In genomic region chr4:1763550-1764080, GRCh38 we compare ENCODE assay signal across 10 cellular contexts. TPM values are rescaled to one million over a fixed set of nuclear protein-coding genes. Genes with fewer than 3 reads are reported as not detected.
A peak's percentile ranks its signal among the peaks of the same experiment; 100 is the strongest.
DNase-seq lines count a peak whose midpoint lies in the region; ATAC-seq, FAIRE-seq and TF ChIP-seq lines count a peak whose summit lies in the region.
"Had no signal": no experiment of that assay in that cellular context is flagged by ENCODE, and none has a peak within 500 bp of the region (broad histone marks: within the 10 kb centered on the region; RNA-seq: fewer than 3 reads in every experiment).

No MANE protein-coding gene starts in this region.

- DNase-seq in HuH-7 (ENCODE audit: low spot score) (peak; percentile 85), bronchial epithelial cell (ENCODE audit: low read depth) (no peak), iris pigment epithelial cell (ENCODE audit: low read depth) (peak; percentile 43), testis (peak; percentile 52), retina (no peak), H7 (no peak), NCI-H2227 (lab: John Stamatoyannopoulos, UW; ENCODE audit: unreplicated experiment) (no peak)
- DNase-seq: stimulated activated CD4-positive, alpha-beta T cell treated with anti-CD3 and anti-CD28 coated beads, Interleukin-12 subunit alpha, Interleukin-12 subunit beta, amount 100 ng/mL, for 4 hours had no signal

- no peaks in the 10 kb centered on the region for H3K36me3 ChIP-seq in bronchial epithelial cell (ENCODE audit: control insufficient read depth, insufficient read depth, low read length)
- no peaks in the 10 kb centered on the region for H3K36me3 ChIP-seq in testis (ENCODE audit: low read depth, missing control alignments)
- H3K36me3 ChIP-seq in H7 (replicated peaks; ENCODE audit: control insufficient read depth, insufficient read depth, low read length), result no peaks in the 10 kb centered on the region

- intact Hi-C loops in testis (cut with DNase I; ENCODE audit: low total_unique reads), result no loop called here

- H3K4me1 ChIP-seq in testis, result peaks cover 10% of the 10 kb centered on the region

- no peak for ATAC-seq in GM21723 (IDR thresholded peaks at IDR 0.05; ENCODE audit: unreplicated experiment)

- no peaks in the 10 kb centered on the region for H3K9me3 ChIP-seq in testis

- WGBS in testis, 2 donors, result 17 to 25% methylated on average over 1 to 33 of the region's 36 CpGs

- no peak overlapping the region for H3K4me3 ChIP-seq in bronchial epithelial cell (ENCODE audit: low read depth, low read length)
- no peak overlapping the region for H3K4me3 ChIP-seq in testis
- H3K4me3 ChIP-seq in H7 (ENCODE audit: insufficient read depth, low read depth, low read length), result no peak overlapping the region

- no peak for TF ChIP-seq POLR2A in testis (IDR thresholded peaks at IDR 0.05)

- FAIRE-seq in bronchial epithelial cell (lab: Jason Lieb, UNC), result no peak
- FAIRE-seq: TTC549 had no signal

- H3K27me3 ChIP-seq in bronchial epithelial cell (ENCODE audit: control insufficient read depth, insufficient read depth, low read length) (no peaks in the 10 kb centered on the region), testis (no peaks in the 10 kb centered on the region), H7 (ENCODE audit: control insufficient read depth, insufficient read depth, low read length) (peaks cover 1% of the 10 kb centered on the region; the same call in 1 of the 2 replicates)

- TF ChIP-seq CTCF in bronchial epithelial cell (IDR thresholded peaks at IDR 0.05; ENCODE audit: insufficient read depth, low read length, severe bottlenecking) (peak; percentile 25), testis (IDR thresholded peaks at IDR 0.05) (no peak)

- H3K27ac ChIP-seq in testis, result no peak overlapping the region

RNA-seq across cellular contexts. Expression of gene FGFR3, which starts 29.5 kb away (rescaled TPM):
- 29.0 and 133 TPM in 2 replicates for total RNA-seq in bronchial epithelial cell
- 10 to 100 TPM; 79.6 to 93.7 TPM for total RNA-seq in testis
- polyA plus RNA-seq in testis (ENCODE audit: insufficient read depth, low read depth, low replicate concordance), result 39.2 TPM
- 37.5 and 43.6 TPM in 2 replicates for total RNA-seq in H7 (2014; rRNA removed; shearing (Covaris generic))

RNA-seq across cellular contexts. Expression of gene TACC3, which starts 42.3 kb away (rescaled TPM):
- total RNA-seq in bronchial epithelial cell (1.2 and 3.4 TPM in 2 replicates), testis (100 to 1,000 TPM in 1 of 2 donors, 10 to 100 TPM in 1; 82.9 to 112 TPM)
- polyA plus RNA-seq in testis (ENCODE audit: insufficient read depth, low read depth, low replicate concordance), result 158 TPM
- 54.0 and 69.0 TPM in 2 replicates for total RNA-seq in H7 (2014; rRNA removed; shearing (Covaris generic))

RNA-seq across cellular contexts. Expression of gene TMEM129, which starts 42.5 kb away (rescaled TPM):
- 20.0 and 34.4 TPM in 2 replicates for total RNA-seq in bronchial epithelial cell
- 10 to 100 TPM; 76.1 to 76.4 TPM for total RNA-seq in testis
- 34.0 TPM for polyA plus RNA-seq in testis (ENCODE audit: insufficient read depth, low read depth, low replicate concordance)
- 69.7 and 86.0 TPM in 2 replicates for total RNA-seq in H7 (2014; rRNA removed; shearing (Covaris generic))

RNA-seq across cellular contexts. Expression of gene SLBP, which starts 51.5 kb away (rescaled TPM):
- total RNA-seq in bronchial epithelial cell (55.6 and 62.9 TPM in 2 replicates), testis (100 to 1,000 TPM; 137 to 173 TPM)
- polyA plus RNA-seq in testis (ENCODE audit: insufficient read depth, low read depth, low replicate concordance), result 118 TPM
- 75.3 and 82.2 TPM in 2 replicates for total RNA-seq in H7 (2014; rRNA removed; shearing (Covaris generic))

Comparison
In these comparisons a context has a peak if more than half of its experiments do, and no peak if none do; other contexts are left out.
1. DNase-seq: peak in HuH-7 (single experiment), iris pigment epithelial cell (single experiment) and testis (single experiment); none in bronchial epithelial cell (single experiment), retina (single experiment), H7 (single experiment) and NCI-H2227 (single experiment).
2. RNA of gene TACC3, which starts 42.3 kb away (total RNA-seq): 82.9 to 112 TPM in testis and 54.0 to 69.0 TPM in H7; 1.2 to 3.4 TPM in bronchial epithelial cell; every median in the first group is over 10 times any median in the second.